Comparison of ENCODE assay signal across 9 cellular contexts in genomic region chr12:16939871-16940306, GRCh38.
DNase-seq lines count a peak whose midpoint lies in the region; ATAC-seq and TF ChIP-seq lines count a peak whose summit lies in the region.
"Had no signal": no experiment of that assay in that cellular context is flagged by ENCODE, and none has a peak within 500 bp of the region (broad histone marks: within the 10 kb centered on the region; RNA-seq: fewer than 3 reads in every experiment).

No MANE protein-coding gene starts in this region.

- no peaks in the 10 kb centered on the region for H3K4me1 ChIP-seq in colonic mucosa
- H3K4me1 ChIP-seq in osteoblast (ENCODE audit: insufficient read depth, low read length): no peaks in the 10 kb centered on the region
- H3K4me1 ChIP-seq: BLaER1 had no signal

- no peak overlapping the region for H3K4me3 ChIP-seq in colonic mucosa
- H3K4me3 ChIP-seq in osteoblast (ENCODE audit: insufficient read depth, low read length): no peak overlapping the region
- H3K4me3 ChIP-seq: BLaER1 had no signal

- intact Hi-C loops in colonic mucosa (cut with DNase I): loop anchor here (5.0 kb wide), 1 partner anchor 702 kb away; no protein-coding TSS in a partner anchor

- peak; percentile 63 for TF ChIP-seq CTCF in colonic mucosa (IDR thresholded peaks at IDR 0.05)
- peak; percentile 54 for TF ChIP-seq CTCF in osteoblast (IDR thresholded peaks at IDR 0.05; ENCODE audit: extremely low read depth, low read depth, low read length)

- H3K27me3 ChIP-seq in colonic mucosa: no peaks in the 10 kb centered on the region
- H3K27me3 ChIP-seq in osteoblast (ENCODE audit: insufficient read depth, low read length): no peaks in the 10 kb centered on the region
- H3K27me3 ChIP-seq: BLaER1 had no signal

- no peaks in the 10 kb centered on the region for H3K79me2 ChIP-seq in osteoblast (ENCODE audit: insufficient read depth, low read length)

- ATAC-seq in GM21786 (IDR thresholded peaks at IDR 0.05; ENCODE audit: unreplicated experiment): peak; percentile 98

- H3K27ac ChIP-seq in colonic mucosa (no peak overlapping the region), osteoblast (ENCODE audit: low read depth, low read length) (no peak overlapping the region)
- H3K27ac ChIP-seq: BLaER1 had no signal

- DNase-seq in activated CD4-positive, alpha-beta T cell treated with anti-CD3 and anti-CD28 coated beads for 48 hours: peak; percentile 29
- no peak for DNase-seq in activated CD4-positive, alpha-beta T cell treated with anti-CD3 and anti-CD28 coated beads for 4 hours
- peak; percentile 81 for DNase-seq in HT-29 (ENCODE audit: low spot score)
- peak; percentile 73 for DNase-seq in NOMO-1 treated with DMSO at 0.1 percent for 48 hours (lab: John Stamatoyannopoulos, UW; ENCODE audit: unreplicated experiment)
- DNase-seq in colonic mucosa: peak; percentile 62
- DNase-seq in osteoblast (ENCODE audit: insufficient read length, low spot score, missing footprints): peak; percentile 41
- DNase-seq in DMS79 (lab: John Stamatoyannopoulos, UW): no peak

- no peak overlapping the region for H2AFZ ChIP-seq in osteoblast (ENCODE audit: low read length)

- H4K20me1 ChIP-seq in osteoblast (ENCODE audit: insufficient read depth, low read length): no peaks in the 10 kb centered on the region
- H4K20me1 ChIP-seq: BLaER1 had no signal

- no peaks in the 10 kb centered on the region for H3K36me3 ChIP-seq in colonic mucosa
- H3K36me3 ChIP-seq in osteoblast (ENCODE audit: insufficient read depth, low read length): no peaks in the 10 kb centered on the region
- H3K36me3 ChIP-seq: BLaER1 had no signal

- no peak overlapping the region for H3K9ac ChIP-seq in colonic mucosa (ENCODE audit: low read depth in 2 of 2, low read length in 2 of 2)
- H3K9ac ChIP-seq: BLaER1 had no signal

- H3K9me3 ChIP-seq in colonic mucosa: no peaks in the 10 kb centered on the region
- no peaks in the 10 kb centered on the region for H3K9me3 ChIP-seq in osteoblast (ENCODE audit: low read depth, low read length)
- H3K9me3 ChIP-seq: BLaER1 had no signal

- H3K4me2 ChIP-seq in osteoblast (ENCODE audit: insufficient read depth, low read length): no peak overlapping the region
- H3K4me2 ChIP-seq: BLaER1 had no signal

Comparison
In these comparisons a context has a peak if more than half of its experiments do, and no peak if none do; other contexts are left out.
1. DNase-seq: peak in activated CD4-positive, alpha-beta T cell treated with anti-CD3 and anti-CD28 coated beads for 48 hours (single experiment), HT-29 (single experiment), NOMO-1 treated with DMSO at 0.1 percent for 48 hours (single experiment), colonic mucosa (single experiment) and osteoblast (single experiment); none in activated CD4-positive, alpha-beta T cell treated with anti-CD3 and anti-CD28 coated beads for 4 hours (0 of 2) and DMS79 (single experiment).